Comparison of ENCODE assay signal across 14 cellular contexts in genomic region chr20:62052336-62052841, GRCh38.
"Had no signal": no experiment of that assay in that cellular context is flagged by ENCODE, and none has a peak within 500 bp of the region (broad histone marks: within the 10 kb centered on the region; RNA-seq: fewer than 3 reads in every experiment).

No MANE protein-coding gene starts in this region.

- H3K4me3 Mint-ChIP-seq: activated CD4-positive, alpha-beta memory T cell treated with anti-CD3 and anti-CD28 coated beads, Interleukin-2, amount 10 ng/mL, durations not matched to agents 7 days and 5 days; activated T-cell treated with anti-CD3 and anti-CD28 coated beads, Interleukin-2, amount 50 U/mL, for 72 hours; memory B cell had no signal

- DNase-seq: activated CD4-positive, alpha-beta memory T cell treated with anti-CD3 and anti-CD28 coated beads, Interleukin-2, amount 10 ng/mL, durations not matched to agents 7 days and 5 days; activated naive CD4-positive, alpha-beta T cell; activated T-cell treated with anti-CD3 and anti-CD28 coated beads, Interleukin-2, amount 50 U/mL, for 72 hours; erythroblast; left lung; mucosa of descending colon; naive thymus-derived CD8-positive, alpha-beta T cell; retina; stimulated activated CD4-positive, alpha-beta T cell treated with anti-CD3 and anti-CD28 coated beads, Interleukin-15, amount 100 ng/mL, for 24 hours; stimulated activated CD4-positive, alpha-beta T cell treated with anti-CD3 and anti-CD28 coated beads, Interleukin-4, amount 100 ng/mL, for 1 hour; stimulated activated naive CD4-positive, alpha-beta T cell treated with Interleukin-2 at 50 U/mL for 16 hours had no signal

- H3K27me3 Mint-ChIP-seq: activated CD4-positive, alpha-beta memory T cell treated with anti-CD3 and anti-CD28 coated beads, Interleukin-2, amount 10 ng/mL, durations not matched to agents 7 days and 5 days; memory B cell; naive thymus-derived CD8-positive, alpha-beta T cell had no signal

- H3K36me3 Mint-ChIP-seq: naive thymus-derived CD8-positive, alpha-beta T cell had no signal

- H3K9me3 Mint-ChIP-seq: activated CD4-positive, alpha-beta memory T cell treated with anti-CD3 and anti-CD28 coated beads, Interleukin-2, amount 10 ng/mL, durations not matched to agents 7 days and 5 days; activated T-cell treated with anti-CD3 and anti-CD28 coated beads, Interleukin-2, amount 50 U/mL, for 72 hours; memory B cell; naive thymus-derived CD8-positive, alpha-beta T cell had no signal

- ATAC-seq: activated T-cell treated with anti-CD3 and anti-CD28 coated beads, Interleukin-2, amount 50 U/mL, for 72 hours; left lung; mucosa of descending colon; naive thymus-derived CD8-positive, alpha-beta T cell had no signal

- H3K27ac Mint-ChIP-seq: activated CD4-positive, alpha-beta memory T cell treated with anti-CD3 and anti-CD28 coated beads, Interleukin-2, amount 10 ng/mL, durations not matched to agents 7 days and 5 days; activated T-cell treated with anti-CD3 and anti-CD28 coated beads, Interleukin-2, amount 50 U/mL, for 72 hours had no signal

- H3K4me3 ChIP-seq: hepatocyte, left lung, mucosa of descending colon, thoracic aorta had no signal

- H3K27me3 ChIP-seq: hepatocyte, left lung had no signal

- H3K36me3 ChIP-seq: left lung, thoracic aorta had no signal
